ENCODE assay signal across 2 cellular contexts in genomic region chr13:19782049-19782726, GRCh38.
TF ChIP-seq lines count a peak whose summit lies in the region.

No MANE protein-coding gene starts in this region.

TF ChIP-seq in GM23338, 12 proteins besides CTCF, POLR2A, EP300 and RAD21:
- no peak for TF ChIP-seq JUNB (IDR thresholded peaks at IDR 0.05; ENCODE audit: unreplicated experiment)
- no peak for TF ChIP-seq ZNF114 (CRISPR knock-in tag; IDR thresholded peaks at IDR 0.05)
- TF ChIP-seq EZH2phosphoT487 (IDR thresholded peaks at IDR 0.05; ENCODE audit: unreplicated experiment) = no peak
- TF ChIP-seq REST (IDR thresholded peaks at IDR 0.05; ENCODE audit: unreplicated experiment) = no peak

TF ChIP-seq in HepG2, 621 proteins besides CTCF, POLR2A, EP300 and RAD21 (continues in another document):
- TF ChIP-seq KLF12 (CRISPR knock-in tag; IDR thresholded peaks at IDR 0.05; ENCODE audit: borderline replicate concordance) (no peak), JUNB (CRISPR knock-in tag; IDR thresholded peaks at IDR 0.05; ENCODE audit: borderline replicate concordance) (no peak), NCOA1 (CRISPR knock-in tag; IDR thresholded peaks at IDR 0.05) (no peak), ZNF788 (CRISPR knock-in tag; IDR thresholded peaks at IDR 0.05; ENCODE audit: borderline replicate concordance) (no peak), SYNCRIP (IDR thresholded peaks at IDR 0.05; ENCODE audit: insufficient read depth, low read depth, low read length) (no peak), HNRNPLL (IDR thresholded peaks at IDR 0.05; ENCODE audit: low read depth, low read length, poor library complexity, severe bottlenecking) (peak; percentile 51), ZNF34 (CRISPR knock-in tag; IDR thresholded peaks at IDR 0.05; ENCODE audit: borderline replicate concordance) (no peak), EZH2 (conservative IDR thresholded peaks at IDR 0.05; ENCODE audit: low read depth, low read length) (no peak), ZNF253 (CRISPR knock-in tag; IDR thresholded peaks at IDR 0.05; ENCODE audit: borderline replicate concordance) (no peak), KLF15 (CRISPR knock-in tag; IDR thresholded peaks at IDR 0.05; ENCODE audit: borderline replicate concordance) (no peak), ZNF296 (CRISPR knock-in tag; conservative IDR thresholded peaks at IDR 0.05) (no peak), NFE2L2 (IDR thresholded peaks at IDR 0.05; ENCODE audit: low read length) (no peak), DPF2 (CRISPR knock-in tag; IDR thresholded peaks at IDR 0.05; ENCODE audit: borderline replicate concordance, low read depth) (no peak), ZNF234 (CRISPR knock-in tag; conservative IDR thresholded peaks at IDR 0.05) (0 out of 2 replicates have a peak, but pooled peaks have one; percentile 50), ELF1 (CRISPR knock-in tag; IDR thresholded peaks at IDR 0.05) (0 out of 2 replicates have a peak, but pooled peaks have one; percentile 13), CBFB (CRISPR knock-in tag; IDR thresholded peaks at IDR 0.05) (no peak), ZNF329 (CRISPR knock-in tag; IDR thresholded peaks at IDR 0.05; ENCODE audit: low read depth) (no peak), THAP9 (CRISPR knock-in tag; IDR thresholded peaks at IDR 0.05; ENCODE audit: borderline replicate concordance) (no peak; the same call in 1 of the 2 replicates), DBP (CRISPR knock-in tag; IDR thresholded peaks at IDR 0.05; ENCODE audit: not compliant biosample characterization) (no peak), FOXK1 (CRISPR knock-in tag; IDR thresholded peaks at IDR 0.05; ENCODE audit: borderline replicate concordance, low read depth) (0 out of 2 replicates have a peak, but pooled peaks have one; percentile 13), AGO1 (IDR thresholded peaks at IDR 0.05; ENCODE audit: low read depth, low read length, poor library complexity, severe bottlenecking) (no peak), HNRNPUL1 (IDR thresholded peaks at IDR 0.05; ENCODE audit: low read depth, low read length) (no peak), JARID2 (CRISPR knock-in tag; IDR thresholded peaks at IDR 0.05; ENCODE audit: insufficient replicate concordance) (no peak), ZNF501 (CRISPR knock-in tag; IDR thresholded peaks at IDR 0.05) (no peak), SOX6 (IDR thresholded peaks at IDR 0.05) (no peak), SOX6 (CRISPR knock-in tag; IDR thresholded peaks at IDR 0.05) (0 out of 2 replicates have a peak, but pooled peaks have one; percentile 10), PRDM15 (CRISPR knock-in tag; IDR thresholded peaks at IDR 0.05) (no peak), ZNF879 (CRISPR knock-in tag; IDR thresholded peaks at IDR 0.05) (no peak), CREM (IDR thresholded peaks at IDR 0.05) (no peak), CREM (CRISPR knock-in tag; IDR thresholded peaks at IDR 0.05) (no peak), YEATS2 (CRISPR knock-in tag; IDR thresholded peaks at IDR 0.05; ENCODE audit: borderline replicate concordance) (no peak), HDAC1 (CRISPR knock-in tag; IDR thresholded peaks at IDR 0.05) (0 out of 2 replicates have a peak, but pooled peaks have one; percentile 21), UBTF (CRISPR knock-in tag; IDR thresholded peaks at IDR 0.05) (no peak; the same call in 1 of the 2 replicates), STAT6 (CRISPR knock-in tag; IDR thresholded peaks at IDR 0.05; ENCODE audit: borderline replicate concordance) (no peak), RXRB (CRISPR knock-in tag; IDR thresholded peaks at IDR 0.05; ENCODE audit: borderline replicate concordance) (no peak), KDM4B (CRISPR knock-in tag; IDR thresholded peaks at IDR 0.05) (0 out of 2 replicates have a peak, but pooled peaks have one; percentile 37), PBX3 (CRISPR knock-in tag; IDR thresholded peaks at IDR 0.05; ENCODE audit: borderline replicate concordance) (no peak), REST (IDR thresholded peaks at IDR 0.05; ENCODE audit: borderline replicate concordance in 1 of 2, low read depth in 1 of 2, low read length in 2 of 2) (no peak), ZNF513 (CRISPR knock-in tag; conservative IDR thresholded peaks at IDR 0.05) (no peak), ZC3H13 (CRISPR knock-in tag; IDR thresholded peaks at IDR 0.05) (0 out of 2 replicates have a peak, but pooled peaks have one; percentile 32), RARG (CRISPR knock-in tag; IDR thresholded peaks at IDR 0.05; ENCODE audit: low read depth) (no peak), ZNF740 (CRISPR knock-in tag; IDR thresholded peaks at IDR 0.05) (no peak)
